ENCODE assay signal across 1 cellular context in the genomic region with DNA sequence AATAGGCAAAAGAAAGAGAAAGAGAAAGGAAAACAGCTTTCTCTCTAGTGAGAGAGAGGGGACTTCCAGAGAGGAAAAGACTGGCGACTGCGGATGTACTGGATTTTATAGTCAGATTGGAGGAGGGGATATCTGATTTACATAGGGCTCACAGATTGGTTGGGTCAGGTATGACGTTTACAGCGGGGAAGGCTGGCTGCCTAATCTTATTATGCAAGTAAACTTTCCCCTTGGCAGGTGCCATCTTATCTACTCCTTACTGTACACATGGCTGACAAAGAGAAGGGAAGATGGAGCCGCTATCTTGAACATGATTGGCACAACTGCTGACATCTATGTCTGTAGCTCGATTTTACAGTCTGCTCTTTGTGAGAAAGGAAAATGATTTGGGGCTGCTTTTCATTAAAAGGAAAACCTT.
TF ChIP-seq lines count a peak whose summit lies in the region.

No MANE protein-coding gene starts in this region.

TF ChIP-seq in HEK293, 187 proteins besides CTCF, POLR2A, EP300 and RAD21 (continued from another document):
- TF ChIP-seq, protein P1, sequence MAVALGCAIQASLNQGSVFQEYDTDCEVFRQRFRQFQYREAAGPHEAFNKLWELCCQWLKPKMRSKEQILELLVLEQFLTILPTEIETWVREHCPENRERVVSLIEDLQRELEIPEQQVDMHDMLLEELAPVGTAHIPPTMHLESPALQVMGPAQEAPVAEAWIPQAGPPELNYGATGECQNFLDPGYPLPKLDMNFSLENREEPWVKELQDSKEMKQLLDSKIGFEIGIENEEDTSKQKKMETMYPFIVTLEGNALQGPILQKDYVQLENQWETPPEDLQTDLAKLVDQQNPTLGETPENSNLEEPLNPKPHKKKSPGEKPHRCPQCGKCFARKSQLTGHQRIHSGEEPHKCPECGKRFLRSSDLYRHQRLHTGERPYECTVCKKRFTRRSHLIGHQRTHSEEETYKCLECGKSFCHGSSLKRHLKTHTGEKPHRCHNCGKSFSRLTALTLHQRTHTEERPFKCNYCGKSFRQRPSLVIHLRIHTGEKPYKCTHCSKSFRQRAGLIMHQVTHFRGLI (tag by site-specific recombination; IDR thresholded peaks at IDR 0.05), result no peak
TF ChIP-seq in HEK293: peak in this region for 1.
